In the genomic region with DNA sequence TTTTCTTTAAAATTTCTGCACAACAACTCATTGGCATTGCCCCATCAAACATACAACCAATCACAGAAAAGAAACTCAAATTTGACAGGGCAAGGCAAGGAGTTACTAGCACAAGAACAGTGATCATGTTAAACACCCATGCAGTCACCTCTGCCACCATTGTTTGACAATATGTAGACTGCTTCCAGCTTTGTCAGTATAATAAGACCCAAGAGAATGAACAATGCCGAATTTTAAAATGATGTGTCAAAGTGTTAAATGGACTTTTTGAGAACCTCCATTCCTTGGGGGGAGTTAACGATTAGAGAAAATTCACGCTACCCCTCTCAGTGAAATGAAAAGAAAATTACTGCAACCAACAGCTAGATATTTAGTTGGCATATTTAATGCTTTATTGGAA, we compare ENCODE assay signal across 21 cellular contexts.
"Had no signal": no experiment of that assay in that cellular context is flagged by ENCODE, and none has a peak within 500 bp of the region (broad histone marks: within the 10 kb centered on the region; RNA-seq: fewer than 3 reads in every experiment).

No MANE protein-coding gene starts in this region.

- H3K27me3 ChIP-seq: SJSA1 had no signal

- H3K4me3 ChIP-seq: SJSA1, SK-N-MC had no signal

- DNase-seq: KBM-7, MV-4-11, NCI-H1048, NCI-H1105, NCI-H1417, NCI-H1436 treated with DMSO at 0.1 percent for 48 hours, NCI-H1694, NCI-H187 treated with DMSO at 0.1 percent for 48 hours, NCI-H2081, NCI-H2107, NCI-H2227 treated with DMSO at 0.1 percent for 48 hours, NCI-H510A, NCI-H524 treated with DMSO at 0.1 percent for 48 hours, NCI-H69, NCI-H774, Right ventricle myocardium superior, RPMI8226, SIG-M5 had no signal

- FAIRE-seq: RCC 7860 had no signal

- H3K9me3 ChIP-seq: SJSA1 had no signal

- H3K36me3 ChIP-seq: SJSA1 had no signal

- H3K4me1 ChIP-seq: SJSA1 had no signal

- H3K27ac ChIP-seq: SJSA1, SK-N-MC had no signal
